Comparison of ENCODE assay signal across 29 cellular contexts in the genomic region with DNA sequence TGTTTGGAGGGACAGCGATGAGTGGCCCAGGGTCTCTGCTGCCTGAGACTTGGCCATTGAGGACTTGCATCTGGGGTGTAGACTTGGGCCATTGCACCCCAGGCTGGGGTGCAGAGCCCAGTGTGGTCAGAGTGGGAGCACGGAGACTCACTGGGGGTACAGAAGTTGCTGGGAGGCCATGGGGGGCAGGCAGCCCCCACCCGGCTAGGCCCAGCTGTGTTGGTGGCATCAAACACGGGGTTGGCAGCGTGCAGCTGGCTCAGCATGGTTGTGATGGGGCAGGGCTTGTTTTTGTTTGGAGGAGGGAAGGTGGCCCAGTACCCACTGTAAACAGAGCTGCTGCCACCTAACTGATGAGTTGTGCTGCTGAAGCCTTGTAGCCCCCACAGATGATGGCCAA. TPM values are rescaled to one million over a fixed set of nuclear protein-coding genes. Genes with fewer than 3 reads are reported as not detected.
"Had no signal": no experiment of that assay in that cellular context is flagged by ENCODE, and none has a peak within 500 bp of the region (broad histone marks: within the 10 kb centered on the region; RNA-seq: fewer than 3 reads in every experiment).

No MANE protein-coding gene starts in this region.

- H3K9me3 ChIP-seq: MG63 had no signal

- H3K27ac ChIP-seq: cardiac muscle cell, RWPE1 had no signal

- H3K36me3 Mint-ChIP-seq: activated CD8-positive, alpha-beta memory T cell treated with anti-CD3 and anti-CD28 coated beads, Interleukin-2, amount 10 ng/mL, durations not matched to agents 7 days and 5 days; activated naive CD4-positive, alpha-beta T cell treated with anti-CD3 and anti-CD28 coated beads, Interleukin-2, amount 50 U/mL, for 24 hours; brain; WTC11 had no signal

- H3K36me3 ChIP-seq: cardiac muscle cell, MG63 had no signal

- H3K27ac Mint-ChIP-seq: activated CD4-positive, alpha-beta T cell treated with anti-CD3 and anti-CD28 coated beads, Interleukin-2, amount 10 ng/mL, durations not matched to agents 24 days and 14 days; activated CD8-positive, alpha-beta memory T cell treated with anti-CD3 and anti-CD28 coated beads, Interleukin-2, amount 10 ng/mL, durations not matched to agents 7 days and 5 days; activated naive CD4-positive, alpha-beta T cell treated with anti-CD3 and anti-CD28 coated beads, Interleukin-2, amount 50 U/mL, for 24 hours; activated T-cell treated with anti-CD3 and anti-CD28 coated beads, Interleukin-2, amount 50 U/mL, for 24 hours; activated T-helper 1 cell treated with anti-CD3 and anti-CD28 coated beads, Interleukin-12 subunit alpha, Interleukin-12 subunit beta, Interleukin-2, Interleukin-4 antibody, amounts not matched to agents 30 ng/mL and 10 ng/mL and 1 ng/mL, durations not matched to agents 14 hours and 24 hours and 36 hours; brain; T-helper 17 cell; WTC11 had no signal

- DNase-seq: activated CD4-positive, alpha-beta T cell treated with anti-CD3 and anti-CD28 coated beads, Interleukin-2, amount 10 ng/mL, durations not matched to agents 24 days and 14 days; activated CD4-positive, alpha-beta T cell treated with anti-CD3 and anti-CD28 coated beads, Interleukin-2, amount 50 U/mL, for 48 hours; activated CD4-positive, CD25-positive, alpha-beta regulatory T cell treated with anti-CD3 and anti-CD28 coated beads, Interleukin-2, amount 50 U/mL, for 72 hours; activated CD8-positive, alpha-beta memory T cell treated with anti-CD3 and anti-CD28 coated beads, Interleukin-2, amount 10 ng/mL, durations not matched to agents 7 days and 5 days; activated effector memory CD4-positive, alpha-beta T cell treated with Interleukin-2 at 50 U/mL for 16 hours; activated naive CD4-positive, alpha-beta T cell; activated T-cell treated with anti-CD3 and anti-CD28 coated beads, Interleukin-2, amount 50 U/mL, for 24 hours; aorta; MG63; MV-4-11; NCI-H1092 treated with DMSO at 0.1 percent for 48 hours; NCI-H1417 treated with DMSO at 0.1 percent for 48 hours; NCI-H1694; NCI-H2029; NCI-H345; NCI-H510A; NCI-H69; NK-92 treated with Interleukin-12 subunit alpha and Interleukin-12 subunit beta, amount 100 ng/mL, for 24 hours; OCI-M1; SHP77 treated with DMSO at 0.1 percent for 48 hours; T-helper 17 cell; T-helper 9 cell had no signal

- H3K4me3 Mint-ChIP-seq: activated CD4-positive, alpha-beta T cell treated with anti-CD3 and anti-CD28 coated beads, Interleukin-2, amount 10 ng/mL, durations not matched to agents 24 days and 14 days; activated CD8-positive, alpha-beta memory T cell treated with anti-CD3 and anti-CD28 coated beads, Interleukin-2, amount 10 ng/mL, durations not matched to agents 7 days and 5 days; activated naive CD4-positive, alpha-beta T cell treated with anti-CD3 and anti-CD28 coated beads, Interleukin-2, amount 50 U/mL, for 24 hours; activated T-cell treated with anti-CD3 and anti-CD28 coated beads, Interleukin-2, amount 50 U/mL, for 24 hours; activated T-helper 1 cell treated with anti-CD3 and anti-CD28 coated beads, Interleukin-12 subunit alpha, Interleukin-12 subunit beta, Interleukin-2, Interleukin-4 antibody, amounts not matched to agents 30 ng/mL and 10 ng/mL and 1 ng/mL, durations not matched to agents 14 hours and 24 hours and 36 hours; brain; T-helper 17 cell; WTC11 had no signal

- H3K4me1 Mint-ChIP-seq: activated CD4-positive, alpha-beta T cell treated with anti-CD3 and anti-CD28 coated beads, Interleukin-2, amount 10 ng/mL, durations not matched to agents 24 days and 14 days; activated CD8-positive, alpha-beta memory T cell treated with anti-CD3 and anti-CD28 coated beads, Interleukin-2, amount 10 ng/mL, durations not matched to agents 7 days and 5 days; activated naive CD4-positive, alpha-beta T cell treated with anti-CD3 and anti-CD28 coated beads, Interleukin-2, amount 50 U/mL, for 24 hours had no signal

- H3K4me3 ChIP-seq: cardiac muscle cell, MG63 had no signal

- H3K27me3 ChIP-seq: cardiac muscle cell, MG63 had no signal

- H3K27me3 Mint-ChIP-seq: activated CD4-positive, alpha-beta T cell treated with anti-CD3 and anti-CD28 coated beads, Interleukin-2, amount 10 ng/mL, durations not matched to agents 24 days and 14 days; activated CD8-positive, alpha-beta memory T cell treated with anti-CD3 and anti-CD28 coated beads, Interleukin-2, amount 10 ng/mL, durations not matched to agents 7 days and 5 days; activated naive CD4-positive, alpha-beta T cell treated with anti-CD3 and anti-CD28 coated beads, Interleukin-2, amount 50 U/mL, for 24 hours; activated T-cell treated with anti-CD3 and anti-CD28 coated beads, Interleukin-2, amount 50 U/mL, for 24 hours had no signal

- ATAC-seq: activated CD8-positive, alpha-beta memory T cell treated with anti-CD3 and anti-CD28 coated beads, Interleukin-2, amount 10 ng/mL, durations not matched to agents 7 days and 5 days; Panc1; T-helper 17 cell; WTC11 had no signal

- H3K9me3 Mint-ChIP-seq: activated CD4-positive, alpha-beta T cell treated with anti-CD3 and anti-CD28 coated beads, Interleukin-2, amount 10 ng/mL, durations not matched to agents 24 days and 14 days; activated naive CD4-positive, alpha-beta T cell treated with anti-CD3 and anti-CD28 coated beads, Interleukin-2, amount 50 U/mL, for 24 hours; activated T-cell treated with anti-CD3 and anti-CD28 coated beads, Interleukin-2, amount 50 U/mL, for 24 hours; activated T-helper 1 cell treated with anti-CD3 and anti-CD28 coated beads, Interleukin-12 subunit alpha, Interleukin-12 subunit beta, Interleukin-2, Interleukin-4 antibody, amounts not matched to agents 30 ng/mL and 10 ng/mL and 1 ng/mL, durations not matched to agents 14 hours and 24 hours and 36 hours; brain; WTC11 had no signal

RNA-seq across cellular contexts. Expression of a gene that starts 42.1 kb away (rescaled TPM):
- total RNA-seq: T-helper 17 cell had no signal
